Comparison of ENCODE assay signal across 22 cellular contexts in genomic region chr2:62000538-62000937, GRCh38.
"Had no signal": no experiment of that assay in that cellular context is flagged by ENCODE, and none has a peak within 500 bp of the region (broad histone marks: within the 10 kb centered on the region; RNA-seq: fewer than 3 reads in every experiment).

No MANE protein-coding gene starts in this region.

- H3K9me3 Mint-ChIP-seq: activated CD4-positive, alpha-beta memory T cell treated with anti-CD3 and anti-CD28 coated beads for 36 hours; activated CD4-positive, alpha-beta T cell treated with anti-CD3 and anti-CD28 coated beads, Interleukin-2, amount 10 ng/mL, durations not matched to agents 7 days and 5 days; activated naive CD4-positive, alpha-beta T cell treated with anti-CD3 and anti-CD28 coated beads, Interleukin-2, amount 50 U/mL, for 72 hours; activated naive CD8-positive, alpha-beta T cell treated with anti-CD3 and anti-CD28 coated beads, Interleukin-2, amount 50 U/mL, for 24 hours; activated T-cell treated with anti-CD3 and anti-CD28 coated beads, Interleukin-2, amount 50 U/mL, for 4 hours had no signal

- DNase-seq: activated CD4-positive, alpha-beta memory T cell treated with anti-CD3 and anti-CD28 coated beads for 36 hours; activated CD4-positive, alpha-beta T cell treated with anti-CD3 and anti-CD28 coated beads, Interleukin-2, amount 10 ng/mL, durations not matched to agents 7 days and 5 days; activated CD4-positive, CD25-positive, alpha-beta regulatory T cell; activated CD8-positive, alpha-beta memory T cell treated with anti-CD3 and anti-CD28 coated beads for 24 hours; activated effector memory CD4-positive, alpha-beta T cell treated with anti-CD3 and anti-CD28 coated beads, Interleukin-2, amount 50 U/mL, for 16 hours; activated naive CD4-positive, alpha-beta T cell treated with Interleukin-2 at 50 U/mL for 16 hours; activated naive CD8-positive, alpha-beta T cell treated with anti-CD3 and anti-CD28 coated beads, Interleukin-2, amount 50 U/mL, for 24 hours; activated T-cell treated with anti-CD3 and anti-CD28 coated beads, Interleukin-2, amount 50 U/mL, for 4 hours; cerebellar nuclear complex; KG1; NCI-H1092; NCI-H1417; NCI-H1930; NCI-H2107; NCI-H2171 treated with DMSO at 0.1 percent for 48 hours; NCI-H226; NCI-H774; PC-9; SHP77 treated with DMSO at 0.1 percent for 48 hours; T-helper 1 cell had no signal

- H3K27ac Mint-ChIP-seq: activated CD4-positive, alpha-beta memory T cell treated with anti-CD3 and anti-CD28 coated beads for 36 hours; activated CD4-positive, alpha-beta T cell treated with anti-CD3 and anti-CD28 coated beads, Interleukin-2, amount 10 ng/mL, durations not matched to agents 7 days and 5 days; activated naive CD4-positive, alpha-beta T cell treated with anti-CD3 and anti-CD28 coated beads, Interleukin-2, amount 50 U/mL, for 72 hours; activated naive CD8-positive, alpha-beta T cell treated with anti-CD3 and anti-CD28 coated beads, Interleukin-2, amount 50 U/mL, for 24 hours had no signal

- ATAC-seq: activated naive CD4-positive, alpha-beta T cell treated with anti-CD3 and anti-CD28 coated beads, Interleukin-2, amount 50 U/mL, for 72 hours; activated naive CD8-positive, alpha-beta T cell treated with anti-CD3 and anti-CD28 coated beads, Interleukin-2, amount 50 U/mL, for 24 hours; activated T-cell treated with anti-CD3 and anti-CD28 coated beads, Interleukin-2, amount 50 U/mL, for 4 hours had no signal

- H3K4me3 Mint-ChIP-seq: activated CD4-positive, alpha-beta memory T cell treated with anti-CD3 and anti-CD28 coated beads for 36 hours; activated CD4-positive, alpha-beta T cell treated with anti-CD3 and anti-CD28 coated beads, Interleukin-2, amount 10 ng/mL, durations not matched to agents 7 days and 5 days; activated naive CD8-positive, alpha-beta T cell treated with anti-CD3 and anti-CD28 coated beads, Interleukin-2, amount 50 U/mL, for 24 hours; activated T-cell treated with anti-CD3 and anti-CD28 coated beads, Interleukin-2, amount 50 U/mL, for 4 hours had no signal

- H2AFZ ChIP-seq: PC-9 had no signal

- H3K4me1 Mint-ChIP-seq: activated CD4-positive, alpha-beta T cell treated with anti-CD3 and anti-CD28 coated beads, Interleukin-2, amount 10 ng/mL, durations not matched to agents 7 days and 5 days; activated naive CD8-positive, alpha-beta T cell treated with anti-CD3 and anti-CD28 coated beads, Interleukin-2, amount 50 U/mL, for 24 hours had no signal

- H3K4me3 ChIP-seq: PC-9 had no signal

- H3K27ac ChIP-seq: PC-9, VCaP had no signal

- H3K27me3 Mint-ChIP-seq: activated CD4-positive, alpha-beta memory T cell treated with anti-CD3 and anti-CD28 coated beads for 36 hours; activated CD4-positive, alpha-beta T cell treated with anti-CD3 and anti-CD28 coated beads, Interleukin-2, amount 10 ng/mL, durations not matched to agents 7 days and 5 days; activated naive CD8-positive, alpha-beta T cell treated with anti-CD3 and anti-CD28 coated beads, Interleukin-2, amount 50 U/mL, for 24 hours had no signal

- H3K4me2 ChIP-seq: PC-9 had no signal
